17 cellular contexts compared by ENCODE assay signal in genomic region chr14:63745272-63745671, GRCh38. TPM values are rescaled to one million over a fixed set of nuclear protein-coding genes. Genes with fewer than 3 reads are reported as not detected.
A peak's percentile ranks its signal among the peaks of the same experiment; 100 is the strongest.
DNase-seq lines count a peak whose midpoint lies in the region; ATAC-seq and TF ChIP-seq lines count a peak whose summit lies in the region.
"Had no signal": no experiment of that assay in that cellular context is flagged by ENCODE, and none has a peak within 500 bp of the region (broad histone marks: within the 10 kb centered on the region; RNA-seq: fewer than 3 reads in every experiment).

No MANE protein-coding gene starts in this region.

- H4K20me1 ChIP-seq in Karpas-422 (ENCODE audit: insufficient read depth, low read depth, low read length) (no peaks in the 10 kb centered on the region), PC-9 (ENCODE audit: insufficient read depth) (no peaks in the 10 kb centered on the region)
- H4K20me1 ChIP-seq: BLaER1 had no signal

- intact Hi-C loops in PC-9 (cut with micrococcal nuclease; ENCODE audit: unreplicated experiment): no loop called here

- BruUV-seq in PC-9 (replicated peaks; lab: Mats Ljungman, UMichigan): no TSS peak

- H3K4me2 ChIP-seq in Karpas-422 (ENCODE audit: low read depth, low read length, poor library complexity, severe bottlenecking) (no peak overlapping the region), PC-9 (no peak overlapping the region)
- H3K4me2 ChIP-seq: BLaER1 had no signal

- peaks cover 0 to 1% (median 0%) of the 10 kb centered on the region in 7 donors for H3K9me3 Mint-ChIP-seq in naive B cell

- peak overlapping the region; percentile 68; the same call in 1 of the 2 replicates for H2AFZ ChIP-seq in Karpas-422 (ENCODE audit: low read length)
- H2AFZ ChIP-seq in PC-9: no peak overlapping the region

- H3K9me3 ChIP-seq in Karpas-422 (ENCODE audit: low read length) (no peaks in the 10 kb centered on the region), T-helper 17 cell (ENCODE audit: control insufficient read depth, low read length, poor library complexity, severe bottlenecking) (no peaks in the 10 kb centered on the region), suprapubic skin (no peaks in the 10 kb centered on the region), PC-9 (ENCODE audit: insufficient read depth, low read depth) (no peaks in the 10 kb centered on the region)
- H3K9me3 ChIP-seq: BLaER1 had no signal

- ATAC-seq in T-helper 17 cell (no peak), naive B cell (ENCODE audit: low read depth in 2 of 2) (no peak)

- H3K27ac ChIP-seq in Karpas-422 (ENCODE audit: low read length): no peak overlapping the region
- H3K27ac ChIP-seq in suprapubic skin: no peak overlapping the region
- H3K27ac ChIP-seq in coronary artery: no peak overlapping the region
- no peak overlapping the region for H3K27ac ChIP-seq in PC-9
- H3K27ac ChIP-seq: BLaER1 had no signal

- no peak overlapping the region for H3K9ac ChIP-seq in Karpas-422 (ENCODE audit: low read length)
- H3K9ac ChIP-seq: BLaER1 had no signal

- no peaks in the 10 kb centered on the region for H3K9me2 ChIP-seq in Karpas-422 (replicated peaks; ENCODE audit: insufficient read depth, low read length)
- no peaks in the 10 kb centered on the region for H3K9me2 ChIP-seq in PC-9 (ENCODE audit: insufficient read depth)

- 92% methylated on average over 3 of the region's 3 CpGs for WGBS in suprapubic skin

- H3K4me3 Mint-ChIP-seq in T-helper 17 cell (no peak overlapping the region), naive B cell (peak overlapping the region in 5 of 8 donors; percentile 31 to 59 (median 45))

- TF ChIP-seq CTCF in suprapubic skin (IDR thresholded peaks at IDR 0.05): no peak
- TF ChIP-seq CTCF in coronary artery (IDR thresholded peaks at IDR 0.05): no peak
- TF ChIP-seq CTCF in PC-9 (conservative IDR thresholded peaks at IDR 0.05): no peak

- no peak overlapping the region for H3K4me3 ChIP-seq in Karpas-422 (ENCODE audit: low read length)
- H3K4me3 ChIP-seq in suprapubic skin: no peak overlapping the region
- H3K4me3 ChIP-seq in coronary artery: no peak overlapping the region
- H3K4me3 ChIP-seq in PC-9: no peak overlapping the region
- H3K4me3 ChIP-seq: BLaER1 had no signal

- H3K79me2 ChIP-seq in Karpas-422 (ENCODE audit: low read length) (no peaks in the 10 kb centered on the region), PC-9 (ENCODE audit: low read depth) (no peaks in the 10 kb centered on the region)

- H3K36me3 ChIP-seq in Karpas-422 (ENCODE audit: insufficient read depth, low read length) (no peaks in the 10 kb centered on the region), suprapubic skin (no peaks in the 10 kb centered on the region), PC-9 (ENCODE audit: low read depth) (no peaks in the 10 kb centered on the region)
- H3K36me3 ChIP-seq: BLaER1 had no signal

- TF ChIP-seq EP300 in suprapubic skin (IDR thresholded peaks at IDR 0.05): no peak

- TF ChIP-seq POLR2A in suprapubic skin (IDR thresholded peaks at IDR 0.05): no peak

- H3F3A ChIP-seq in PC-9 (ENCODE audit: insufficient read depth, low read depth): peaks cover 26% of the 10 kb centered on the region

- CTCF ChIA-PET in PC-9 (lab: Charles Lee): no interaction called here

- H3K27me3 Mint-ChIP-seq in T-helper 17 cell: no peaks in the 10 kb centered on the region
- H3K27me3 Mint-ChIP-seq in naive B cell: no peaks in the 10 kb centered on the region

- H3K27ac Mint-ChIP-seq in T-helper 17 cell (peak overlapping the region; percentile 86), naive B cell (peak overlapping the region; percentile 79 to 99 (median 96))

- H3K4me1 Mint-ChIP-seq in T-helper 17 cell: peaks cover 12% of the 10 kb centered on the region
- peaks cover 22 to 43% (median 32%) of the 10 kb centered on the region in 3 donors for H3K4me1 Mint-ChIP-seq in naive B cell

- POLR2A ChIA-PET in PC-9 (lab: Charles Lee; ENCODE audit: unreplicated experiment): no interaction called here

- H3K4me1 ChIP-seq in Karpas-422 (ENCODE audit: low read length): peaks cover 46% of the 10 kb centered on the region
- H3K4me1 ChIP-seq in suprapubic skin: no peaks in the 10 kb centered on the region
- peaks cover 12% of the 10 kb centered on the region for H3K4me1 ChIP-seq in PC-9 (replicated peaks; ENCODE audit: insufficient read depth)
- H3K4me1 ChIP-seq: BLaER1 had no signal

- DNase-seq in Karpas-422: no peak
- no peak for DNase-seq in T-helper 17 cell
- no peak for DNase-seq in naive B cell
- DNase-seq in NCI-H2171 (lab: John Stamatoyannopoulos, UW): no peak
- no peak for DNase-seq in suprapubic skin (ENCODE audit: low spot score in 2 of 2)
- DNase-seq in coronary artery (ENCODE audit: low spot score): no peak
- DNase-seq in PC-9: no peak
- DNase-seq: DMS79, KG1, NCI-H1105, NCI-H2029 treated with DMSO at 0.1 percent for 48 hours, NCI-H524 treated with DMSO at 0.1 percent for 48 hours, NCI-H82, RPMI8226, SHP77, SW 1271 had no signal

- H3K27me3 ChIP-seq in Karpas-422 (ENCODE audit: low read length) (no peaks in the 10 kb centered on the region), suprapubic skin (no peaks in the 10 kb centered on the region), PC-9 (ENCODE audit: insufficient read depth, low read depth) (no peaks in the 10 kb centered on the region)
- H3K27me3 ChIP-seq: BLaER1 had no signal

- no peaks in the 10 kb centered on the region for H3K36me3 Mint-ChIP-seq in T-helper 17 cell (ENCODE audit: low read depth)
- H3K36me3 Mint-ChIP-seq in naive B cell: no peaks in the 10 kb centered on the region

RNA-seq across cellular contexts. Expression of gene SGPP1, which starts 17.4 kb away (rescaled TPM):
- 86.2 and 185 TPM in 2 replicates for total RNA-seq in Karpas-422 (2014; rRNA removed; shearing (Covaris generic); ENCODE audit: low replicate concordance)
- 10 to 100 TPM; 13.6 to 14.2 TPM for total RNA-seq in T-helper 17 cell
- 10 to 100 TPM in 4 of 6 donors, 1 to 10 TPM in 2; 9.4 to 20.8 (median 13.2) TPM for polyA plus RNA-seq in naive B cell (ENCODE audit: low read depth in 6 of 6)
- total RNA-seq in suprapubic skin: 10 to 100 TPM in 1 of 4 donors, 1 to 10 TPM in 3; 5.4 to 10.9 (median 8.0) TPM
- 20.6 and 26.7 TPM in 2 replicates for total RNA-seq in PC-9 (2021)
